Comparison of ENCODE assay signal across 8 cellular contexts in the genomic region with DNA sequence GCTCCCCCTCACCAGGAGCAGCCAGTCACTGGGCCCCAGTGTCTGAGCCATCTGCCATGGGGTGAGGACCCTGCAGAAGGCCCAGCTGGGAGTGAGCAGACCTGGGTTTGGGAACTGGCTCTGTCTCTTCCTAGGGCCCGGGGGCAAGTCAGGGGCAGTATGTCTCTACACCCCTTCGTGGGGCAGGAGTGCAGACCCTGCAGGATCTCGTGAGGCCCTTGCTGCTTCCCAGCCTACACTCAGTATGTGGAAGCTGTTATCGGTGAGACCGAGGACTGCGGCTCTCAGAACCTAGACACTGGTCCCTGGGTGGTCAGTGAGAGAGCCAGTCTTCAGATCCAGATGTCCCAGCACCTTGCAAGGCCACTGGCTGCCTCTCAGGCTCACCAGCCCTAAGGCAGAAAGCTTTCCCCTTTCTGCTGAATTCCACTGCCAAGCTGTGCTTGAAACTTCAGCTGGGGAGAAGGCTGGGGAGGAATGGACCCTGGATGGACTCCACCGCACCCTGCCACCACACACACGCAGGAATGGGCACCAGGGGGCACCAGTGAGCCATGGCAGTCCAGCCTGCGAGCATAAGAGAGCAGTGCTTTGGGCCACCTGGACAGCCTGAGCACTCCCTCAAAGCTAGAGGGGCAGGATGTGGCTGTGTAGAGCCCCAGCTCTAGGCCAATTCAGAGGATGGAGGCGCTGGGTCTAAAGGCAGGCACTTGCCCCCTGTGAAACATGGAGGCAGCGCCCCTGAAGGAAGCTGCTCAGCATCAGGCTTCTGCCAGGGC. TPM values are rescaled to one million over a fixed set of nuclear protein-coding genes. Genes with fewer than 3 reads are reported as not detected.
DNase-seq lines count a peak whose midpoint lies in the region; ATAC-seq and TF ChIP-seq lines count a peak whose summit lies in the region.

No MANE protein-coding gene starts in this region.

- TF ChIP-seq CTCF in BJ (IDR thresholded peaks at IDR 0.05; ENCODE audit: insufficient read depth, low read depth, low read length) (peak; percentile 98), lung (IDR thresholded peaks at IDR 0.05; ENCODE audit: control extremely low read depth, extremely low read depth) (peak; percentile 88)

- no peak overlapping the region for H3K4me3 ChIP-seq in BJ (ENCODE audit: low read depth, low read length)
- H3K4me3 ChIP-seq in lung: no peak overlapping the region

- DNase-seq in BJ (ENCODE audit: low read depth): no peak
- peak; percentile 63 for DNase-seq in NCI-H460 (ENCODE audit: extremely low read depth, low read depth)
- peak; percentile 73 to 78 for DNase-seq in activated CD4-positive, alpha-beta T cell treated with anti-CD3 and anti-CD28 coated beads, Interleukin-2, amount 50 U/mL, for 4 hours
- peak; percentile 47 to 80 for DNase-seq in dermis microvascular lymphatic vessel endothelial cell (ENCODE audit: low read depth in 2 of 2)
- peak; percentile 91 for DNase-seq in lung (ENCODE audit: low spot score)
- peak; percentile 59 for DNase-seq in stimulated activated CD8-positive, alpha-beta memory T cell treated with anti-CD3 and anti-CD28 coated beads, Interleukin-12 subunit alpha, Interleukin-12 subunit beta, amount 100 ng/mL, for 4 hours (ENCODE audit: low read depth)

- H3K27me3 ChIP-seq in BJ (ENCODE audit: control insufficient read depth, insufficient read depth, low read length) (peaks cover 5% of the 10 kb centered on the region), lung (ENCODE audit: control insufficient read depth, insufficient read depth) (no peaks in the 10 kb centered on the region)

- POLR2A ChIA-PET in BJ (lab: Charles Lee): no interaction called here

- H3K36me3 ChIP-seq in BJ (ENCODE audit: control insufficient read depth, insufficient read depth, low read length) (no peaks in the 10 kb centered on the region), lung (ENCODE audit: control insufficient read depth in 2 of 2, insufficient read depth in 2 of 2, low read length in 2 of 2) (no peaks in the 10 kb centered on the region)

- H3K4me1 ChIP-seq in lung (ENCODE audit: control insufficient read depth in 2 of 2, insufficient read depth in 2 of 2, low read length in 2 of 2): peaks cover 5 to 11% of the 10 kb centered on the region in 2 donors

- CTCF ChIA-PET in BJ (lab: Yijun Ruan, JAX): interaction anchor here (0.6 to 8.1 kb wide), 35 partner anchors 8 to 1434 kb away, joined by 3 to 87 read pairs (median 4); partner anchors contain the start of gene DEPP1

- no peak overlapping the region for H3K27ac ChIP-seq in lung (ENCODE audit: low read depth in 1 of 2, low read length in 1 of 2)

- no peaks in the 10 kb centered on the region for H3K9me3 ChIP-seq in lung (ENCODE audit: control insufficient read depth in 2 of 2, insufficient read depth in 1 of 2, low read length in 1 of 2)

- 59% methylated on average over 11 of the region's 11 CpGs for WGBS in lung, 2 donors

- peak; percentile 96 for ATAC-seq in GM18868 (IDR thresholded peaks at IDR 0.05; ENCODE audit: unreplicated experiment)
- peak; percentile 88 for ATAC-seq in HG03064 (IDR thresholded peaks at IDR 0.05; ENCODE audit: low read depth, unreplicated experiment)
- peak; percentile 87 for ATAC-seq in lung (ENCODE audit: insufficient read depth, low FRiP score)

RNA-seq across cellular contexts. Expression of gene TMEM72, which starts 21.4 kb away (rescaled TPM):
- not detected in 2 replicates for polyA plus RNA-seq in BJ (2011; rRNA removed)
- not detected in 2 replicates for polyA minus RNA-seq in BJ (2011; rRNA and poly(A)+ RNA removed)
- not detected in 2 replicates for total RNA-seq in NCI-H460 (2014; rRNA removed; shearing (Covaris generic))
- polyA plus RNA-seq in NCI-H460 (2014; cell fraction: nucleus; rRNA removed): not detected in 2 replicates
- not detected in 2 replicates for total RNA-seq in dermis microvascular lymphatic vessel endothelial cell
- total RNA-seq in lung: under 1 TPM in 1 of 2 donors, not detected in 1; 0.11 TPM
- under 1 TPM; 0.02 to 0.04 TPM for polyA plus RNA-seq in lung

RNA-seq across cellular contexts. Expression of gene RASSF4, which starts 27.1 kb away (rescaled TPM):
- polyA plus RNA-seq in BJ (2011; rRNA removed) (2.5 and 3.9 TPM in 2 replicates), lung (10 to 100 TPM; 19.5 to 55.4 TPM)
- polyA minus RNA-seq in BJ (2011; rRNA and poly(A)+ RNA removed): 3.0 and 3.6 TPM in 2 replicates
- total RNA-seq in NCI-H460 (2014; rRNA removed; shearing (Covaris generic)): 0.63 and 0.94 TPM in 2 replicates
- polyA plus RNA-seq in NCI-H460 (2014; cell fraction: nucleus; rRNA removed): 1.8 and 2.8 TPM in 2 replicates
- total RNA-seq in dermis microvascular lymphatic vessel endothelial cell (13.1 and 23.3 TPM in 2 replicates), lung (10 to 100 TPM; 38.8 to 44.3 TPM)

RNA-seq across cellular contexts. Expression of gene DEPP1, which starts 46.1 kb away (rescaled TPM):
- 7.0 and 11.9 TPM in 2 replicates for polyA plus RNA-seq in BJ (2011; rRNA removed)
- 12.0 and 17.5 TPM in 2 replicates for polyA minus RNA-seq in BJ (2011; rRNA and poly(A)+ RNA removed)
- total RNA-seq in NCI-H460 (2014; rRNA removed; shearing (Covaris generic)): 0.64 and 0.89 TPM in 2 replicates
- 0.33 TPM in 1 of 2 replicates, not detected in the other for polyA plus RNA-seq in NCI-H460 (2014; cell fraction: nucleus; rRNA removed)
- total RNA-seq in dermis microvascular lymphatic vessel endothelial cell: 122 and 133 TPM in 2 replicates
- total RNA-seq in lung: 100 to 1,000 TPM in 1 of 2 donors, 10 to 100 TPM in 1; 37.0 to 149 TPM
- 10 to 100 TPM; 48.3 to 91.9 TPM for polyA plus RNA-seq in lung

Comparison
In these comparisons a context has a peak if more than half of its experiments do, and no peak if none do; other contexts are left out.
1. RNA of gene DEPP1, which starts 46.1 kb away (total RNA-seq): 37.0 to 149 TPM in lung and 122 to 133 TPM in dermis microvascular lymphatic vessel endothelial cell; 0.64 to 0.89 TPM in NCI-H460; every median in the first group is over 10 times any median in the second.
2. Peak in every context shown above with its lines, with median percentiles within 50 percentile points of each other: ATAC-seq.